19 cellular contexts compared by ENCODE assay signal in the genomic region with DNA sequence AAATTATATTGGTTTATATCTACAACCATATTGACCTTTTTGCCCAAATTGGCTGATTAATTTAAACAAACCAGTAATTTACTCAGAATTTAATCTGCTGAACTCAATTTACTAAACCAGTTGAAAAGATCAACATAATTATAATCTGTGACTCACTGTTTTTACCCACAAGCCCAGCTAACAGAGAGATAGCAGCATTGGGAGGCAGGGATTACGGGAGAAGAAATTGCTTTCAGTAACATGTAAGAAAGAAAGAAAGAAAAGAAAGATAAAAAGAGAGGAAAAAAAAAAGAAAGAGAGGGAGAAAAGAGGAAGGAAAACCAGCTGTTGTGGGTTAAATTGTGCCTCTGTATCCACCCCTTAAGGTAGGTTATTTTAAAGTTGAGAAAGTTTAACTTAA. TPM values are rescaled to one million over a fixed set of nuclear protein-coding genes. Genes with fewer than 3 reads are reported as not detected.
"Had no signal": no experiment of that assay in that cellular context is flagged by ENCODE, and none has a peak within 500 bp of the region (broad histone marks: within the 10 kb centered on the region; RNA-seq: fewer than 3 reads in every experiment).

No MANE protein-coding gene starts in this region.

- H3K27ac Mint-ChIP-seq: dendritic cell treated with granulocyte-macrophage colony-stimulating factor and Interleukin-4, amounts not matched to agents 40 ng/mL and 50 ng/mL, for 4 days; naive thymus-derived CD4-positive, alpha-beta T cell; nephron progenitor cell had no signal

- H3K27me3 Mint-ChIP-seq: dendritic cell treated with granulocyte-macrophage colony-stimulating factor and Interleukin-4, amounts not matched to agents 40 ng/mL and 50 ng/mL, for 4 days; naive thymus-derived CD4-positive, alpha-beta T cell had no signal

- DNase-seq: foreskin melanocyte; head of caudate nucleus; kidney; left cardiac atrium; mesendoderm; naive thymus-derived CD4-positive, alpha-beta T cell; nephron progenitor cell; sigmoid colon; stimulated activated CD4-positive, alpha-beta T cell treated with anti-CD3 and anti-CD28 coated beads, Interleukin-12 subunit alpha, Interleukin-12 subunit beta, amount 100 ng/mL, for 4 hours; stimulated activated CD4-positive, alpha-beta T cell treated with anti-CD3 and anti-CD28 coated beads, Interleukin-2, amount 100 ng/mL, for 48 hours; stimulated activated naive CD4-positive, alpha-beta T cell treated with Interleukin-2 at 50 U/mL for 16 hours; trophoblast cell had no signal

- H3K4me3 Mint-ChIP-seq: dendritic cell treated with granulocyte-macrophage colony-stimulating factor and Interleukin-4, amounts not matched to agents 40 ng/mL and 50 ng/mL, for 4 days; naive thymus-derived CD4-positive, alpha-beta T cell; nephron progenitor cell had no signal

- H3K4me1 Mint-ChIP-seq: naive thymus-derived CD4-positive, alpha-beta T cell; nephron progenitor cell had no signal

- H3K36me3 Mint-ChIP-seq: naive thymus-derived CD4-positive, alpha-beta T cell had no signal

- H3K9me3 Mint-ChIP-seq: dendritic cell treated with granulocyte-macrophage colony-stimulating factor and Interleukin-4, amounts not matched to agents 40 ng/mL and 50 ng/mL, for 4 days; nephron progenitor cell had no signal

- ATAC-seq: left cardiac atrium; naive thymus-derived CD4-positive, alpha-beta T cell had no signal

RNA-seq across cellular contexts. Expression of a gene that starts 13.3 kb away (rescaled TPM):
- total RNA-seq: endothelial cell of umbilical vein; hepatocyte; kidney; lung microvascular endothelial cell; mononuclear cell; naive thymus-derived CD4-positive, alpha-beta T cell; osteoblast; pulmonary artery endothelial cell had no signal
